Comparison of ENCODE assay signal across 8 cellular contexts in the genomic region with DNA sequence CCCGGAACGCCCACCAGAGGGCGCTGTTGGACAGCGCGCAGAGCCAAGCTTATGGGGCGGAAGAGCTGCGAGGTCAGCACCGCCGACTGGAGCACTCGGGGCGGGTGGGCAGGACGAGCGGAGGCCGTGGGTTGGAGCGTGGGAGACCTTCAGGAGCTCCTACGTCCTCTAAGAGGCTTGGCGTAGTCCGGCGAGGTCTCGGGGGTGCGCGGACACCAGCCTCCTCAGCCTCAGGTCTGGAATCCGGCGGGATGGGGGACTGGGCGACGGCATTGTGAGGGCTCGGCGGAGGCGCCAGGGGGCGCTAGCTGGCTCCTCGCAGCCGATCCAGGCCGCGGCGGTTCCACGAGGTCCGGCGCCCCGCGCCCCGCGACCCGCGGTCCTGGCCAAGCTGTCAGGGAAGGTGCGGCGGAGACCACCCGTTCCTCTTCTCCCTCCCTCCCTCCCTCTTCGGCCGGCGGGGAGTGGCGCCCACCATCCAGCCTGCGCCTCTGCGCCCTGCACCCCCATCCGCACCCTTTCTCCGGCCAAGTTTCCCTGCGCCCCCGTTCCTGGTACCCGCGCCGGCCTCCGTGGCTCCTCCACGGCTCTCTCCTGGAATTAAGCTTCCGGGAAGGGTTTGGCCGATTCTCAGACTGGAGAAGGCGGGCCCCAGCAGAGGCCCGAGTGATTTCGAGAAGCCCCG. TPM values are rescaled to one million over a fixed set of nuclear protein-coding genes. Genes with fewer than 3 reads are reported as not detected.
DNase-seq lines count a peak whose midpoint lies in the region; TF ChIP-seq lines count a peak whose summit lies in the region.

No MANE protein-coding gene starts in this region.

- TF ChIP-seq POLR2A in tibial nerve (IDR thresholded peaks at IDR 0.05) = no peak

- H2AFZ ChIP-seq in MM.1S (ENCODE audit: low read length) (peak overlapping the region; percentile 84), parathyroid adenoma (peak overlapping the region; percentile 69)

- H3K9ac ChIP-seq in MM.1S (ENCODE audit: low read length) (no peak overlapping the region), SK-N-MC (ENCODE audit: insufficient read length) (peak overlapping the region; percentile 66), parathyroid adenoma (no peak overlapping the region)

- H3K9me3 ChIP-seq in MM.1S (replicated peaks; ENCODE audit: insufficient read depth, low read length) (no peaks in the 10 kb centered on the region), SK-N-MC (ENCODE audit: low read depth, low read length) (no peaks in the 10 kb centered on the region), parathyroid adenoma (ENCODE audit: control insufficient read depth, low read length) (no peaks in the 10 kb centered on the region), tibial nerve (no peaks in the 10 kb centered on the region)

- WGBS in tibial nerve, 2 donors = 2 to 4% methylated on average over 47 to 54 of the region's 68 CpGs

- peaks cover 5% of the 10 kb centered on the region for H3K4me1 ChIP-seq in MM.1S (ENCODE audit: low read length)
- no peaks in the 10 kb centered on the region for H3K4me1 ChIP-seq in parathyroid adenoma
- H3K4me1 ChIP-seq in tibial nerve = peaks cover 0 to 33% (median 10%) of the 10 kb centered on the region in 4 donors

- H3F3A ChIP-seq in MM.1S (ENCODE audit: insufficient read depth, low read length) = no peaks in the 10 kb centered on the region

- peak; percentile 60 for DNase-seq in HCEC 1CT
- DNase-seq in MM.1S = no peak
- DNase-seq in SK-N-MC (ENCODE audit: low read depth, low spot score) = no peak
- DNase-seq in activated naive CD4-positive, alpha-beta T cell treated with anti-CD3 and anti-CD28 coated beads, Interleukin-2, amount 50 U/mL, for 16 hours = peak; percentile 82
- peak in 41 of 42 donors; percentile 67 to 92 (median 82) for DNase-seq in head of caudate nucleus
- peak; percentile 39 to 71 for DNase-seq in tibial nerve (ENCODE audit: low spot score in 2 of 2)

- H3K27ac ChIP-seq in MM.1S (ENCODE audit: low read length) (no peak overlapping the region), SK-N-MC (peak overlapping the region; percentile 95; the same call in 1 of the 2 replicates), parathyroid adenoma (no peak overlapping the region), tibial nerve (no peak overlapping the region)

- H3K27me3 ChIP-seq in MM.1S (replicated peaks; ENCODE audit: insufficient read depth, low read length) = peaks cover 81% of the 10 kb centered on the region
- no peaks in the 10 kb centered on the region for H3K27me3 ChIP-seq in parathyroid adenoma (ENCODE audit: control insufficient read depth, insufficient read depth, low read length)
- peaks cover 3 to 97% of the 10 kb centered on the region in 2 donors for H3K27me3 ChIP-seq in tibial nerve

- H3K36me3 ChIP-seq in MM.1S (replicated peaks; ENCODE audit: insufficient read depth, low read length) (no peaks in the 10 kb centered on the region), SK-N-MC (ENCODE audit: insufficient read depth, low read length) (no peaks in the 10 kb centered on the region; the same call in 1 of the 2 replicates), parathyroid adenoma (ENCODE audit: control insufficient read depth, insufficient read depth, low read length) (no peaks in the 10 kb centered on the region), tibial nerve (no peaks in the 10 kb centered on the region)

- peak overlapping the region; percentile 94 for H3K4me2 ChIP-seq in MM.1S (ENCODE audit: low read depth, low read length)
- peak overlapping the region; percentile 69 for H3K4me2 ChIP-seq in parathyroid adenoma (ENCODE audit: low read length)

- peak; percentile 96 for TF ChIP-seq CTCF in MM.1S (IDR thresholded peaks at IDR 0.05; ENCODE audit: low read length)
- peak; percentile 93 for TF ChIP-seq CTCF in parathyroid adenoma (IDR thresholded peaks at IDR 0.05)
- peak; percentile 93 to 99 (median 98) for TF ChIP-seq CTCF in tibial nerve (IDR thresholded peaks at IDR 0.05)

- intact Hi-C loops in head of caudate nucleus (cut with DNase I) = loop anchor here (2.0 to 10.0 kb wide), 3 partner anchors 58 to 196 kb away; no protein-coding TSS in a partner anchor

- H4K20me1 ChIP-seq in MM.1S (ENCODE audit: insufficient read depth, low read length) = no peaks in the 10 kb centered on the region

- no peaks in the 10 kb centered on the region for H3K79me2 ChIP-seq in MM.1S (ENCODE audit: low read length)
- H3K79me2 ChIP-seq in parathyroid adenoma = no peaks in the 10 kb centered on the region

- H3K4me3 ChIP-seq in GM08714 (ENCODE audit: low read length) (peak overlapping the region; percentile 35; the same call in 1 of the 2 replicates), MM.1S (ENCODE audit: low read length) (peak overlapping the region; percentile 73), SK-N-MC (peak overlapping the region; percentile 83), parathyroid adenoma (ENCODE audit: low read depth, low read length) (no peak overlapping the region), tibial nerve (peak overlapping the region; percentile 18 to 48 (median 32))

- H3K9me2 ChIP-seq in MM.1S (replicated peaks; ENCODE audit: insufficient read depth, low read length) = no peaks in the 10 kb centered on the region

- no peak for TF ChIP-seq EP300 in tibial nerve (IDR thresholded peaks at IDR 0.05)

RNA-seq across cellular contexts. Expression of a gene that starts 24.3 kb away (rescaled TPM):
- total RNA-seq in tibial nerve = 100 to 1,000 TPM in 2 of 4 donors, 10 to 100 TPM in 2; 76.9 to 113 (median 103) TPM

Comparison
In these comparisons a context has a peak if more than half of its experiments do, and no peak if none do; other contexts are left out.
1. DNase-seq: peak in HCEC 1CT (single experiment), activated naive CD4-positive, alpha-beta T cell treated with anti-CD3 and anti-CD28 coated beads, Interleukin-2, amount 50 U/mL, for 16 hours (single experiment), head of caudate nucleus (41 of 42) and tibial nerve (2 of 2); none in MM.1S (single experiment) and SK-N-MC (single experiment).
2. Peak in every context shown above with its lines, with median percentiles within 50 percentile points of each other: CTCF ChIP-seq.